8 cellular contexts compared by ENCODE assay signal in the genomic region with DNA sequence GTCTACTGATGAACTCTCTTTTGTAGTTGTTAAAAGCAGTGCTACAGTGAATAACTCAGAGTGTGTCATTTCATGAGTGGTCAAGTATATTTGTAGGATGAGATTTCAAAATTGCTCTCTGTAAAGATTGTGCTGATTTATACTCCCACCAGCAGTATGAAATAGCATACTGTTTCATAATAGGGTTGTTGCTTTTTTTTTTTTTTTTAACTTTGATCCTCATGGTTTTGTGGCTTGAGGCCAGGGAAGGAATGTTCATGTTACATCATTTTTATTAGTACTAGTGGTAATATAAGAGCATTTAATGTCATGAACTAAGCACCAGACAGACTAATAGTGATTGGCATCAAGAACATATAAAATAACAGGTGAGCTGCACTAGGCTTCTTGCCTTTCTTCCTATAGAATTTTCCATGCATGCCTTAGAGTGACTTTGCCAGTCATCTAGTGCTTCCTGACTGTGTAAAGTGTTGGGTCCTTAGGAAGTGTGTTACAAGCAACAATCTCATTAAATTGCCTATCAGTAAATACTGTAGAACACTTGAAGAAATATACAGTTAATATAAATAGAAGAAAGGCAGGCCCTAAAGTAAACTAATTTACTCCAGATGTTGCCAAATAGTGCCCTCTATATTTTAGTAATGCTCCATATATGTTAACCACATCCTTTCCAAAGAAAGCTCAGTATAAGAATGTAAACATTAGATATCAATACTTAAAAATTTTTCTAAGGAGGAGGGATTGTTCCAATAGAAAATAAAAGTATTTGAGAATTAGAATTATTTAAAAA.
DNase-seq lines count a peak whose midpoint lies in the region; ATAC-seq and TF ChIP-seq lines count a peak whose summit lies in the region.

No MANE protein-coding gene starts in this region.

- ATAC-seq in GM19438 (IDR thresholded peaks at IDR 0.05; ENCODE audit: low read depth, unreplicated experiment): peak; percentile 11
- no peak for ATAC-seq in HG03039 (IDR thresholded peaks at IDR 0.05; ENCODE audit: unreplicated experiment)
- ATAC-seq in HG03469 (IDR thresholded peaks at IDR 0.05; ENCODE audit: unreplicated experiment): no peak

- TF ChIP-seq RAD21 in Ishikawa (IDR thresholded peaks at IDR 0.05; ENCODE audit: low read depth): no peak

- no peak for TF ChIP-seq EP300 in Ishikawa (IDR thresholded peaks at IDR 0.05; ENCODE audit: borderline replicate concordance)

- peak; percentile 43 for DNase-seq in AG08396 (ENCODE audit: low spot score)
- DNase-seq in fibroblast of gingiva (ENCODE audit: low read depth): peak; percentile 69
- DNase-seq in KG1 (lab: John Stamatoyannopoulos, UW): no peak
- no peak for DNase-seq in hypothalamus (lab: John Stamatoyannopoulos, UW)

TF ChIP-seq in Ishikawa, 13 proteins besides CTCF, POLR2A, EP300 and RAD21:
- TF ChIP-seq CEBPB (IDR thresholded peaks at IDR 0.05) (peak; percentile 33; the same call in 1 of the 2 replicates), EGR1 (IDR thresholded peaks at IDR 0.05) (no peak)

Comparison
In these comparisons a context has a peak if more than half of its experiments do, and no peak if none do; other contexts are left out.
1. DNase-seq: peak in AG08396 (single experiment) and fibroblast of gingiva (single experiment); none in KG1 (single experiment) and hypothalamus (0 of 51).